Comparison of ENCODE assay signal across 8 cellular contexts in the genomic region with DNA sequence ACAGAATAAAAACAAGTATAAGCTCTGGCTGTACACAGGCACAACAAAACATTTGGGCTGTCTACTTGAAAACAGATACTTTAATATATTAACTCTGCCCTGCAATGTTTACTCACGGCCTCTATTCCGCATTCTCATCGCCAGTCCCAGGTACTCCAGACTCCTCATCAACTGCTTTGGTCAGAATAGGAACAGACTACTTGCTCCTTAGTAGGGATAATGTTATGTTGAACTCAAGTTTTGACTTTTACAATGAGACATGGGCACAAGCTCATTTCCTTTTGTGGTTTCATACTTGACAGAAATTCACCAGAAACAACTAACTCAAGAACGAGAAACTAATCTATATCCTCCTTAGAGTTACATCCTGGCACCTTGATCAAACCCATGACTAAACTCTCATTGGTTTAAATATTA.
DNase-seq lines count a peak whose midpoint lies in the region; ATAC-seq and TF ChIP-seq lines count a peak whose summit lies in the region.

No MANE protein-coding gene starts in this region.

- peak overlapping the region; percentile 94 for H3K27ac Mint-ChIP-seq in activated naive CD4-positive, alpha-beta T cell treated with anti-CD3 and anti-CD28 coated beads for 36 hours
- peak overlapping the region; percentile 99 for H3K27ac Mint-ChIP-seq in T-helper 1 cell treated with Interleukin-12 subunit alpha and Interleukin-12 subunit beta and Interleukin-4 antibody, amounts not matched to agents 30 μg/mL and 1 μg/mL, for 36 hours

- H3K4me3 ChIP-seq in thymus (ENCODE audit: low read length) (peak overlapping the region; percentile 14), gastrocnemius medialis (no peak overlapping the region)

- in situ Hi-C loops in gastrocnemius medialis (cut with MboI; ENCODE audit: low sequenced_read_pairs in 4 of 4): no loop called here

- peaks cover 69% of the 10 kb centered on the region for H3K4me1 Mint-ChIP-seq in activated naive CD4-positive, alpha-beta T cell treated with anti-CD3 and anti-CD28 coated beads for 36 hours (ENCODE audit: low read depth)
- peaks cover 59% of the 10 kb centered on the region for H3K4me1 Mint-ChIP-seq in T-helper 1 cell treated with Interleukin-12 subunit alpha and Interleukin-12 subunit beta and Interleukin-4 antibody, amounts not matched to agents 30 μg/mL and 1 μg/mL, for 36 hours (ENCODE audit: low read depth)

- WGBS in thymus: 52% methylated on average over 4 of the region's 4 CpGs

- TF ChIP-seq POLR2A in gastrocnemius medialis (IDR thresholded peaks at IDR 0.05): no peak

- peak overlapping the region; percentile 79 for H3K4me3 Mint-ChIP-seq in activated naive CD4-positive, alpha-beta T cell treated with anti-CD3 and anti-CD28 coated beads for 36 hours
- peak overlapping the region; percentile 90 for H3K4me3 Mint-ChIP-seq in T-helper 1 cell treated with Interleukin-12 subunit alpha and Interleukin-12 subunit beta and Interleukin-4 antibody, amounts not matched to agents 30 μg/mL and 1 μg/mL, for 36 hours

- H3K9me3 ChIP-seq in thymus (ENCODE audit: control insufficient read depth) (no peaks in the 10 kb centered on the region), gastrocnemius medialis (no peaks in the 10 kb centered on the region)

- ATAC-seq in HG02970 (IDR thresholded peaks at IDR 0.05; ENCODE audit: low FRiP score, unreplicated experiment): peak; percentile 52
- no peak for ATAC-seq in gastrocnemius medialis

- DNase-seq in activated naive CD4-positive, alpha-beta T cell treated with anti-CD3 and anti-CD28 coated beads for 36 hours: peak; percentile 24
- no peak for DNase-seq in activated naive CD4-positive, alpha-beta T cell treated with Interleukin-2 at 50 U/mL for 16 hours
- DNase-seq in cerebellar nuclear complex (lab: John Stamatoyannopoulos, UW) (no peak), NCI-H524 treated with DMSO at 0.1 percent for 48 hours (lab: John Stamatoyannopoulos, UW) (no peak), gastrocnemius medialis (no peak)

- H3K27me3 ChIP-seq in thymus (ENCODE audit: control insufficient read depth, insufficient read depth): no peaks in the 10 kb centered on the region
- H3K27me3 ChIP-seq in gastrocnemius medialis: no peaks in the 10 kb centered on the region

- H3K9me3 Mint-ChIP-seq in activated naive CD4-positive, alpha-beta T cell treated with anti-CD3 and anti-CD28 coated beads for 36 hours: peaks cover 3% of the 10 kb centered on the region
- no peaks in the 10 kb centered on the region for H3K9me3 Mint-ChIP-seq in T-helper 1 cell treated with Interleukin-12 subunit alpha and Interleukin-12 subunit beta and Interleukin-4 antibody, amounts not matched to agents 30 μg/mL and 1 μg/mL, for 36 hours

- no peak for TF ChIP-seq CTCF in gastrocnemius medialis (IDR thresholded peaks at IDR 0.05 in 4 of 5, conservative IDR thresholded peaks at IDR 0.05 in 1 of 5)

- no peaks in the 10 kb centered on the region for H3K27me3 Mint-ChIP-seq in activated naive CD4-positive, alpha-beta T cell treated with anti-CD3 and anti-CD28 coated beads for 36 hours (ENCODE audit: low read depth)
- no peaks in the 10 kb centered on the region for H3K27me3 Mint-ChIP-seq in T-helper 1 cell treated with Interleukin-12 subunit alpha and Interleukin-12 subunit beta and Interleukin-4 antibody, amounts not matched to agents 30 μg/mL and 1 μg/mL, for 36 hours (ENCODE audit: low read depth)

- CTCF ChIA-PET in activated naive CD4-positive, alpha-beta T cell treated with anti-CD3 and anti-CD28 coated beads for 36 hours (lab: Charles Lee): interaction anchor here (0.9 to 1.8 kb wide), 6 partner anchors 11 to 54 kb away, joined by 4 to 12 read pairs (median 5); no protein-coding TSS in a partner anchor

- intact Hi-C loops in activated naive CD4-positive, alpha-beta T cell treated with anti-CD3 and anti-CD28 coated beads for 36 hours (cut with micrococcal nuclease): loop anchor here (1.0 to 2.0 kb wide), 9 partner anchors 14 to 800 kb away; partner anchors contain the start of gene RMND1
- intact Hi-C loops in gastrocnemius medialis (cut with DNase I; ENCODE audit: low total_unique reads): no loop called here

- H3K36me3 Mint-ChIP-seq in activated naive CD4-positive, alpha-beta T cell treated with anti-CD3 and anti-CD28 coated beads for 36 hours (ENCODE audit: low read depth): peaks cover 5% of the 10 kb centered on the region
- H3K36me3 Mint-ChIP-seq in T-helper 1 cell treated with Interleukin-12 subunit alpha and Interleukin-12 subunit beta and Interleukin-4 antibody, amounts not matched to agents 30 μg/mL and 1 μg/mL, for 36 hours (ENCODE audit: low read depth): peaks cover 37% of the 10 kb centered on the region

- peaks cover 2% of the 10 kb centered on the region for H3K4me1 ChIP-seq in thymus (ENCODE audit: control insufficient read depth, insufficient read depth, low read length)
- peaks cover 0 to 8% of the 10 kb centered on the region in 2 donors for H3K4me1 ChIP-seq in gastrocnemius medialis

- H3K36me3 ChIP-seq in thymus (ENCODE audit: control insufficient read depth, insufficient read depth) (no peaks in the 10 kb centered on the region), gastrocnemius medialis (peaks cover 0 to 8% of the 10 kb centered on the region in 2 donors)

- H3K27ac ChIP-seq in thymus (ENCODE audit: low read depth) (peak overlapping the region; percentile 97), gastrocnemius medialis (no peak overlapping the region)
